16 cellular contexts compared by ENCODE assay signal in genomic region chr5:173886157-173886556, GRCh38. TPM values are rescaled to one million over a fixed set of nuclear protein-coding genes. Genes with fewer than 3 reads are reported as not detected.
DNase-seq lines count a peak whose midpoint lies in the region; ATAC-seq, FAIRE-seq and TF ChIP-seq lines count a peak whose summit lies in the region.
"Had no signal": no experiment of that assay in that cellular context is flagged by ENCODE, and none has a peak within 500 bp of the region (broad histone marks: within the 10 kb centered on the region; RNA-seq: fewer than 3 reads in every experiment).

No MANE protein-coding gene starts in this region.

- H3K4me1 ChIP-seq in CD4-positive, CD25-positive, alpha-beta regulatory T cell (ENCODE audit: control insufficient read depth, insufficient read depth, low read length, poor library complexity, severe bottlenecking): peaks cover 59% of the 10 kb centered on the region
- peaks cover 28 to 47% of the 10 kb centered on the region in 2 experiments for H3K4me1 ChIP-seq in K562 (replicated peaks in 1 of 2; ENCODE audit: control insufficient read depth in 2 of 2, insufficient read depth in 2 of 2, low read length in 2 of 2)
- H3K4me1 ChIP-seq in testis: peaks cover 9% of the 10 kb centered on the region

- H3K4me2 ChIP-seq in K562 (ENCODE audit: insufficient read depth, low read length): peak overlapping the region; percentile 44

- no peak for FAIRE-seq in K562 (lab: Jason Lieb, UNC)

- BruUV-seq in K562 (replicated peaks; lab: Mats Ljungman, UMichigan): no TSS peak

- no peaks in the 10 kb centered on the region for H3K27me3 ChIP-seq in CD4-positive, CD25-positive, alpha-beta regulatory T cell (ENCODE audit: control insufficient read depth, insufficient read depth, low read length)
- H3K27me3 ChIP-seq in K562 (ENCODE audit: control insufficient read depth in 2 of 2, insufficient read depth in 2 of 2, low read length in 2 of 2): no peaks in the 10 kb centered on the region
- no peaks in the 10 kb centered on the region for H3K27me3 ChIP-seq in testis
- H3K27me3 ChIP-seq: gastroesophageal sphincter had no signal

- H2AFZ ChIP-seq in K562 (ENCODE audit: low read depth, low read length): peak overlapping the region; percentile 71

- H3K4me3 ChIP-seq in CD4-positive, CD25-positive, alpha-beta regulatory T cell (ENCODE audit: low read depth, low read length): no peak overlapping the region
- H3K4me3 ChIP-seq in K562: no peak overlapping the region
- H3K4me3 ChIP-seq in testis: no peak overlapping the region
- H3K4me3 ChIP-seq: gastroesophageal sphincter had no signal

- no peak for DNase-seq in CD4-positive, CD25-positive, alpha-beta regulatory T cell
- DNase-seq in K562 (ENCODE audit: extremely low read depth in 1 of 4, low spot score in 3 of 4): no peak
- no peak for DNase-seq in NCI-H2171 treated with DMSO at 0.1 percent for 48 hours (lab: John Stamatoyannopoulos, UW)
- no peak for DNase-seq in testis
- DNase-seq: AML-193; effector CD8-positive, alpha-beta T cell; KG1; kidney glomerular epithelial cell; nucleus accumbens; stimulated activated CD4-positive, alpha-beta T cell treated with anti-CD3 and anti-CD28 coated beads, Interleukin-15, amount 100 ng/mL, for 24 hours; stimulated activated CD8-positive, alpha-beta memory T cell treated with anti-CD3 and anti-CD28 coated beads, Interleukin-4, amount 100 ng/mL, for 48 hours had no signal

- H3K4me1 Mint-ChIP-seq in CD4-positive, CD25-positive, alpha-beta regulatory T cell: peaks cover 23 to 72% (median 54%) of the 10 kb centered on the region in 4 donors
- H3K4me1 Mint-ChIP-seq in IgD-negative memory B cell (peaks cover 41 to 60% (median 43%) of the 10 kb centered on the region in 3 donors), nephron (peaks cover 18% of the 10 kb centered on the region)

- H3K4me3 Mint-ChIP-seq in CD4-positive, CD25-positive, alpha-beta regulatory T cell: peak overlapping the region; percentile 48 to 90 (median 82)
- H3K4me3 Mint-ChIP-seq in IgD-negative memory B cell: peak overlapping the region; percentile 39 to 98 (median 78)
- H3K4me3 Mint-ChIP-seq in nephron: peak overlapping the region; percentile 45 to 77 (median 75)

- TF ChIP-seq POLR2A in K562 (conservative IDR thresholded peaks at IDR 0.05): no peak
- TF ChIP-seq POLR2A in testis (IDR thresholded peaks at IDR 0.05): no peak

- no peaks in the 10 kb centered on the region for H3K9me1 ChIP-seq in K562 (ENCODE audit: control insufficient read depth, insufficient read depth, low read length)

- TF ChIP-seq RAD21 in K562 (CRISPR knock-in tag; conservative IDR thresholded peaks at IDR 0.05 in 1 of 2, IDR thresholded peaks at IDR 0.05 in 1 of 2): no peak

- no peak for ATAC-seq in CD4-positive, CD25-positive, alpha-beta regulatory T cell (ENCODE audit: low read depth in 2 of 2)
- ATAC-seq in K562: no peak
- no peak for ATAC-seq in GM21619 (IDR thresholded peaks at IDR 0.05; ENCODE audit: unreplicated experiment)
- ATAC-seq in HG03039 (IDR thresholded peaks at IDR 0.05; ENCODE audit: unreplicated experiment): no peak
- ATAC-seq: gastroesophageal sphincter had no signal

- no peak for TF ChIP-seq EP300 in K562 (IDR thresholded peaks at IDR 0.05; ENCODE audit: low read length)

- peak overlapping the region; percentile 17 to 78 (median 57) for H3K27ac Mint-ChIP-seq in CD4-positive, CD25-positive, alpha-beta regulatory T cell
- H3K27ac Mint-ChIP-seq in IgD-negative memory B cell (peak overlapping the region in 1 of 3 donors; percentile 87), nephron (peak overlapping the region; percentile 97 to 99 (median 98))

- 100% methylated on average over 2 of the region's 2 CpGs for WGBS in K562 (ENCODE audit: insufficient coverage, low coverage, missing lambda C conversion rate)
- 85 to 96% methylated on average over 2 of the region's 2 CpGs for WGBS in testis, 2 donors

- intact Hi-C loops in K562 (cut with micrococcal nuclease): loop anchor here (10.0 kb wide), 2 partner anchors 181 to 561 kb away; partner anchors contain the start of gene STC2
- intact Hi-C loops in testis (cut with DNase I; ENCODE audit: low total_unique reads): no loop called here

- H3K9ac ChIP-seq in K562 (ENCODE audit: insufficient read depth in 1 of 2, low read depth in 2 of 2, low read length in 2 of 2): peak overlapping the region in 1 of 2 experiments; percentile 60; a peak in 2 of 4 replicates

- TF ChIP-seq CTCF in K562 (IDR thresholded peaks at IDR 0.05 in 2 of 3, conservative IDR thresholded peaks at IDR 0.05 in 1 of 3; ENCODE audit: insufficient read depth in 2 of 3, low read depth in 1 of 3, low read length in 3 of 3) (peak in 2 of 3 experiments; percentile 10 to 17; a peak in 1 of 6 replicates), nephron (IDR thresholded peaks at IDR 0.05; ENCODE audit: unreplicated experiment in 3 of 3) (no peak), testis (IDR thresholded peaks at IDR 0.05) (peak in 1 of 3 experiments; percentile 22)

- H3K27ac ChIP-seq in CD4-positive, CD25-positive, alpha-beta regulatory T cell (ENCODE audit: insufficient read depth, low read length, poor library complexity, severe bottlenecking): no peak overlapping the region
- H3K27ac ChIP-seq in K562 (ENCODE audit: extremely low read depth, low read depth, low read length) (peak overlapping the region; percentile 69), testis (no peak overlapping the region)
- H3K27ac ChIP-seq: gastroesophageal sphincter had no signal

- H3K36me3 ChIP-seq in CD4-positive, CD25-positive, alpha-beta regulatory T cell (ENCODE audit: control insufficient read depth, insufficient read depth, low read length): no peaks in the 10 kb centered on the region
- H3K36me3 ChIP-seq in K562 (ENCODE audit: control insufficient read depth, insufficient read depth, low read length) (no peaks in the 10 kb centered on the region), testis (ENCODE audit: low read depth, missing control alignments) (no peaks in the 10 kb centered on the region)
- H3K36me3 ChIP-seq: gastroesophageal sphincter had no signal

- in situ Hi-C loops in K562 (cut with MboI): loop anchor here (10.0 kb wide), 1 partner anchor 101 kb away; no protein-coding TSS in a partner anchor

- no peaks in the 10 kb centered on the region for H4K20me1 ChIP-seq in K562 (replicated peaks; ENCODE audit: control insufficient read depth, insufficient read depth, low read length)

- CTCF ChIA-PET in K562 (lab: Yijun Ruan, JAX; ENCODE audit: low intra/inter-chr PET ratio): no interaction called here

- peaks cover 9% of the 10 kb centered on the region for H3K36me3 Mint-ChIP-seq in CD4-positive, CD25-positive, alpha-beta regulatory T cell
- H3K36me3 Mint-ChIP-seq in IgD-negative memory B cell (peaks cover 6% of the 10 kb centered on the region), nephron (ENCODE audit: low read depth) (no peaks in the 10 kb centered on the region)

- POLR2A ChIA-PET in K562 (lab: Yijun Ruan, JAX): interaction anchor here (0.7 to 1.7 kb wide), 3 partner anchors 27 to 65 kb away, joined by 3 to 7 read pairs (median 5); no protein-coding TSS in a partner anchor

- H3K79me2 ChIP-seq in K562 (ENCODE audit: control insufficient read depth, insufficient read depth, low read length): peaks cover 31% of the 10 kb centered on the region

- peaks cover 0 to 4% (median 0%) of the 10 kb centered on the region in 7 donors for H3K9me3 Mint-ChIP-seq in CD4-positive, CD25-positive, alpha-beta regulatory T cell
- H3K9me3 Mint-ChIP-seq in IgD-negative memory B cell: peaks cover 0 to 5% (median 2%) of the 10 kb centered on the region in 3 donors
- no peaks in the 10 kb centered on the region for H3K9me3 Mint-ChIP-seq in nephron

- H3K27me3 Mint-ChIP-seq in CD4-positive, CD25-positive, alpha-beta regulatory T cell: no peaks in the 10 kb centered on the region
- H3K27me3 Mint-ChIP-seq in IgD-negative memory B cell (peaks cover 6% of the 10 kb centered on the region), nephron (ENCODE audit: low read depth) (peaks cover 17% of the 10 kb centered on the region)

- no peaks in the 10 kb centered on the region for H3K9me3 ChIP-seq in CD4-positive, CD25-positive, alpha-beta regulatory T cell (ENCODE audit: control insufficient read depth in 2 of 2, low read length in 2 of 2)
- H3K9me3 ChIP-seq in K562 (replicated peaks; ENCODE audit: control insufficient read depth, insufficient read depth, low read depth, low read length) (no peaks in the 10 kb centered on the region), testis (no peaks in the 10 kb centered on the region)
- H3K9me3 ChIP-seq: gastroesophageal sphincter had no signal

TF ChIP-seq in K562, 482 proteins besides CTCF, POLR2A, EP300 and RAD21 (continues in another document):
- TF ChIP-seq KAT7 (CRISPR knock-in tag; IDR thresholded peaks at IDR 0.05; ENCODE audit: borderline replicate concordance) (0 out of 2 replicates have a peak, but pooled peaks have one; percentile 2), CTBP1 (IDR thresholded peaks at IDR 0.05; ENCODE audit: borderline replicate concordance) (no peak)

RNA-seq across cellular contexts. Expression of gene CPEB4, which starts 2.0 kb away (rescaled TPM):
- 42.7 TPM for total RNA-seq in CD4-positive, CD25-positive, alpha-beta regulatory T cell
- 1 to 10 TPM; 3.4 to 5.8 (median 4.6) TPM for polyA plus RNA-seq in CD4-positive, CD25-positive, alpha-beta regulatory T cell
- 8.4 TPM for polyA plus RNA-seq in IgD-negative memory B cell
- 49.3 and 127 TPM in 2 replicates for total RNA-seq in K562 (2011; cell fraction: chromatin; rRNA removed; ENCODE audit: low replicate concordance)
- 32.2 and 37.4 TPM in 2 replicates for total RNA-seq in K562 (2011; cell fraction: nucleolus; rRNA removed)
- total RNA-seq in K562 (2011; cell fraction: nucleoplasm; rRNA removed): 56.7 and 64.2 TPM in 2 replicates
- total RNA-seq in K562 (2014; rRNA removed): 9.5 and 10.2 TPM in 2 replicates
- total RNA-seq in K562 (2014; rRNA removed; fragmentation: Illumina TruSeq; extraction: Trizol): 20.6 and 21.8 TPM in 2 replicates
- total RNA-seq in K562 (2015; rRNA removed; fragmentation: Illumina TruSeq; extraction: Trizol): 12.0 and 12.4 TPM in 2 replicates
- total RNA-seq in K562 (2021): 17.7 and 19.7 TPM in 2 replicates
- 17.6 and 21.3 TPM in 2 replicates for polyA plus RNA-seq in K562 (2011; rRNA removed)
- 9.8 and 13.5 TPM in 2 replicates for polyA plus RNA-seq in K562 (2011; cell fraction: cytosol; rRNA removed)
- 33.8 and 38.5 TPM in 2 replicates for polyA plus RNA-seq in K562 (2011; cell fraction: nucleus; rRNA removed)
- polyA plus RNA-seq in K562 (2012): 11.6 and 13.2 TPM in 2 replicates
- 9.3 and 13.2 TPM in 2 replicates for polyA plus RNA-seq in K562 (2014; fragmentation: Illumina TruSeq; extraction: Trizol)
- polyA plus RNA-seq in K562 (2014; fragmentation: Nextera tagmentation; extraction: Ambion mirVana): 10 to 100 TPM in 1 of 2 experiments, 1 to 10 TPM in 1; 7.4 to 10.2 TPM
- 11.0 and 12.2 TPM in 2 replicates for polyA plus RNA-seq in K562 (2014; rRNA removed)
- 49.0 and 67.5 TPM in 2 replicates for polyA minus RNA-seq in K562 (2011; rRNA and poly(A)+ RNA removed)
- 12.2 and 17.7 TPM in 2 replicates for polyA minus RNA-seq in K562 (2011; cell fraction: cytosol; rRNA and poly(A)+ RNA removed)
- polyA minus RNA-seq in K562 (2011; cell fraction: nucleus; rRNA and poly(A)+ RNA removed): 45.2 and 47.7 TPM in 2 replicates
- 10 to 100 TPM; 52.9 to 64.4 TPM for total RNA-seq in testis
- polyA plus RNA-seq in testis (ENCODE audit: insufficient read depth, low read depth, low replicate concordance): 29.4 TPM

Comparison
In these comparisons a context has a peak if more than half of its experiments do, and no peak if none do; other contexts are left out.
1. CTCF ChIP-seq: peak in K562 (2 of 3); none in nephron (0 of 3).
2. Peak in every context shown above with its lines, with median percentiles within 50 percentile points of each other: H3K4me3 Mint-ChIP-seq.